In genomic region chr4:895596-895995, GRCh38 we compare ENCODE assay signal across 27 cellular contexts. TPM values are rescaled to one million over a fixed set of nuclear protein-coding genes. Genes with fewer than 3 reads are reported as not detected.
DNase-seq lines count a peak whose midpoint lies in the region; ATAC-seq, FAIRE-seq and TF ChIP-seq lines count a peak whose summit lies in the region.
"Had no signal": no experiment of that assay in that cellular context is flagged by ENCODE, and none has a peak within 500 bp of the region (broad histone marks: within the 10 kb centered on the region; RNA-seq: fewer than 3 reads in every experiment).

No MANE protein-coding gene starts in this region.

- peaks cover 5 to 35% of the 10 kb centered on the region in 2 experiments; a peak in 3 of 4 replicates for H3K36me3 ChIP-seq in GM12878 (ENCODE audit: control insufficient read depth in 2 of 2, insufficient read depth in 2 of 2, low read length in 1 of 2)

- H3K36me3 Mint-ChIP-seq in central memory CD8-positive, alpha-beta T cell (ENCODE audit: insufficient read depth), result peaks cover 29% of the 10 kb centered on the region
- H3K36me3 Mint-ChIP-seq in activated T-helper 2 cell treated with anti-CD3 and anti-CD28 coated beads, Interferon-gamma antibody, Interleukin-2, Interleukin-4, amounts not matched to agents 10 μg/mL and 5 μg/mL and 100 μg/mL, durations not matched to agents 14 hours and 24 hours and 36 hours (ENCODE audit: low read depth), result peaks cover 36% of the 10 kb centered on the region

- no peak for TF ChIP-seq CTCF in GM12878 (IDR thresholded peaks at IDR 0.05 in 2 of 3, conservative IDR thresholded peaks at IDR 0.05 in 1 of 3; ENCODE audit: control insufficient read depth in 2 of 3, extremely low read depth in 1 of 3, insufficient read depth in 1 of 3, low read depth in 3 of 3, low read length in 3 of 3)

- SMC1A ChIA-PET in GM12878 (lab: Charles Lee; ENCODE audit: uncharacterized antibody, unreplicated experiment), result no interaction called here

- no peak for TF ChIP-seq RAD21 in GM12878 (IDR thresholded peaks at IDR 0.05; ENCODE audit: insufficient read depth, low read depth, low read length)

- no peaks in the 10 kb centered on the region for H3K79me2 ChIP-seq in GM12878 (ENCODE audit: control insufficient read depth, insufficient read depth, low read length)

- no peaks in the 10 kb centered on the region for H3K27me3 Mint-ChIP-seq in central memory CD8-positive, alpha-beta T cell
- no peaks in the 10 kb centered on the region for H3K27me3 Mint-ChIP-seq in activated T-helper 2 cell treated with anti-CD3 and anti-CD28 coated beads, Interferon-gamma antibody, Interleukin-2, Interleukin-4, amounts not matched to agents 10 μg/mL and 5 μg/mL and 100 μg/mL, durations not matched to agents 14 hours and 24 hours and 36 hours (ENCODE audit: low read depth)
- H3K27me3 Mint-ChIP-seq: CD4-positive, alpha-beta memory T cell; CD4-positive, CD25-positive, alpha-beta regulatory T cell; CD8-positive, alpha-beta memory T cell had no signal

- peak; percentile 49 for TF ChIP-seq POLR2A in GM12878 (IDR thresholded peaks at IDR 0.05; ENCODE audit: low read depth, low read length)

- H3K4me2 ChIP-seq in GM12878 (ENCODE audit: control insufficient read depth, insufficient read depth), result no peak overlapping the region
- H3K4me2 ChIP-seq: BLaER1 had no signal

- no peaks in the 10 kb centered on the region for H3K9me3 Mint-ChIP-seq in central memory CD8-positive, alpha-beta T cell
- H3K9me3 Mint-ChIP-seq in activated T-helper 2 cell treated with anti-CD3 and anti-CD28 coated beads, Interferon-gamma antibody, Interleukin-2, Interleukin-4, amounts not matched to agents 10 μg/mL and 5 μg/mL and 100 μg/mL, durations not matched to agents 14 hours and 24 hours and 36 hours, result no peaks in the 10 kb centered on the region
- H3K9me3 Mint-ChIP-seq: CD14-positive monocyte; CD4-positive, CD25-positive, alpha-beta regulatory T cell; CD8-positive, alpha-beta memory T cell had no signal

- H3K9ac ChIP-seq in GM12878 (ENCODE audit: control insufficient read depth, insufficient read depth, low read length), result no peak overlapping the region
- H3K9ac ChIP-seq: BLaER1 had no signal

- no peak for FAIRE-seq in GM12878 (lab: Jason Lieb, UNC)
- FAIRE-seq: A204.1, GM12891, GM19239 had no signal

- H3K27me3 ChIP-seq in right cardiac atrium (ENCODE audit: control insufficient read depth, insufficient read depth), result no peaks in the 10 kb centered on the region
- H3K27me3 ChIP-seq in GM12878 (replicated peaks in 1 of 2; ENCODE audit: control insufficient read depth in 2 of 2, insufficient read depth in 2 of 2, low read length in 1 of 2), result no peaks in the 10 kb centered on the region
- H3K27me3 ChIP-seq: BE2C, BLaER1 had no signal

- intact Hi-C loops in right cardiac atrium (cut with DNase I) (no loop called here), cardiac septum (cut with DNase I) (no loop called here), GM12878 (cut with micrococcal nuclease; ENCODE audit: unreplicated experiment) (loop anchor here (10.0 kb wide), 1 partner anchor 89 kb away; the partner anchor contains the start of gene IDUA)
- intact Hi-C loops in activated T-helper 2 cell treated with anti-CD3 and anti-CD28 coated beads, Interferon-gamma antibody, Interleukin-2, Interleukin-4, amounts not matched to agents 10 μg/mL and 5 μg/mL and 100 μg/mL, durations not matched to agents 14 hours and 24 hours and 36 hours (cut with micrococcal nuclease), result no loop called here

- WGBS in right cardiac atrium, result 96% methylated on average over 16 of the region's 16 CpGs
- 95% methylated on average over 16 of the region's 16 CpGs for WGBS in GM12878 (ENCODE audit: insufficient coverage, insufficient replicate concordance, low lambda C conversion rate, missing lambda C conversion rate)

- no TSS peak for BruUV-seq in GM12878 (replicated peaks; lab: Mats Ljungman, UMichigan)

- H3K4me1 ChIP-seq in right cardiac atrium (ENCODE audit: control insufficient read depth, insufficient read depth, low read length) (no peaks in the 10 kb centered on the region), GM12878 (ENCODE audit: control insufficient read depth, insufficient read depth, low read length) (no peaks in the 10 kb centered on the region)
- H3K4me1 ChIP-seq: BE2C, BLaER1 had no signal

- H3K4me1 Mint-ChIP-seq in central memory CD8-positive, alpha-beta T cell, result peaks cover 15% of the 10 kb centered on the region
- no peaks in the 10 kb centered on the region for H3K4me1 Mint-ChIP-seq in activated T-helper 2 cell treated with anti-CD3 and anti-CD28 coated beads, Interferon-gamma antibody, Interleukin-2, Interleukin-4, amounts not matched to agents 10 μg/mL and 5 μg/mL and 100 μg/mL, durations not matched to agents 14 hours and 24 hours and 36 hours (ENCODE audit: low read depth)
- H3K4me1 Mint-ChIP-seq: CD14-positive monocyte had no signal

- H3K9me3 ChIP-seq in right cardiac atrium (ENCODE audit: control insufficient read depth, low read length) (no peaks in the 10 kb centered on the region), GM12878 (replicated peaks; ENCODE audit: control insufficient read depth, insufficient read depth, low read length) (no peaks in the 10 kb centered on the region)
- H3K9me3 ChIP-seq: BE2C, BLaER1 had no signal

- CTCF ChIA-PET in GM12878 (lab: Yijun Ruan, JAX), result interaction anchor here (2.0 kb wide), 1 partner anchor 35 kb away, joined by 6 read pairs; no protein-coding TSS in a partner anchor

- RAD21 ChIA-PET in GM12878 (lab: Charles Lee; ENCODE audit: unreplicated experiment), result no interaction called here

- no peak for ATAC-seq in right cardiac atrium
- no peak for ATAC-seq in GM12878
- no peak for ATAC-seq in central memory CD8-positive, alpha-beta T cell (replicated peaks; ENCODE audit: extremely low read depth, poor library complexity, severe bottlenecking)

- TF ChIP-seq EP300 in GM12878 (IDR thresholded peaks at IDR 0.05; ENCODE audit: borderline replicate concordance in 1 of 2, control insufficient read depth in 1 of 2, low read depth in 2 of 2, low read length in 2 of 2), result no peak

- no peak overlapping the region for H3K4me3 Mint-ChIP-seq in central memory CD8-positive, alpha-beta T cell
- H3K4me3 Mint-ChIP-seq in activated T-helper 2 cell treated with anti-CD3 and anti-CD28 coated beads, Interferon-gamma antibody, Interleukin-2, Interleukin-4, amounts not matched to agents 10 μg/mL and 5 μg/mL and 100 μg/mL, durations not matched to agents 14 hours and 24 hours and 36 hours (ENCODE audit: low read depth), result no peak overlapping the region
- H3K4me3 Mint-ChIP-seq: CD14-positive monocyte; CD4-positive, alpha-beta memory T cell; CD4-positive, CD25-positive, alpha-beta regulatory T cell; CD8-positive, alpha-beta memory T cell had no signal

- POLR2A ChIA-PET in GM12878 (lab: Charles Lee), result no interaction called here

- DNase-seq in right cardiac atrium (peak in 2 of 3 donors; percentile 18 to 30), cardiac septum (ENCODE audit: low spot score) (no peak), GM12878 (ENCODE audit: low read depth, low spot score) (no peak), T-helper 9 cell (no peak)
- no peak for DNase-seq in central memory CD8-positive, alpha-beta T cell (ENCODE audit: low spot score in 2 of 2)
- DNase-seq in stimulated activated CD4-positive, alpha-beta T cell treated with anti-CD3 and anti-CD28 coated beads, Interleukin-12 subunit alpha, Interleukin-12 subunit beta, amount 100 ng/mL, for 4 hours, result no peak
- DNase-seq in activated T-helper 2 cell treated with anti-CD3 and anti-CD28 coated beads, Interferon-gamma antibody, Interleukin-2, Interleukin-4, amounts not matched to agents 10 μg/mL and 5 μg/mL and 100 μg/mL, durations not matched to agents 14 hours and 24 hours and 36 hours (ENCODE audit: low spot score), result no peak
- DNase-seq: 8988T; ACHN; BE2C; C1 segment of cervical spinal cord; CD4-positive, CD25-positive, alpha-beta regulatory T cell; CD8-positive, alpha-beta memory T cell; COR-L47; DMS 273 treated with DMSO at 0.1 percent for 48 hours; DMS153; DMS53; DMS79; DND-41; EL; GDM1 had no signal

- no peaks in the 10 kb centered on the region for H4K20me1 ChIP-seq in GM12878 (ENCODE audit: control insufficient read depth, insufficient read depth)

- H2AFZ ChIP-seq in GM12878 (ENCODE audit: control insufficient read depth, low read depth, low read length), result no peak overlapping the region

- H3K4me3 ChIP-seq in right cardiac atrium (ENCODE audit: low read length) (no peak overlapping the region), GM12878 (no peak overlapping the region)
- H3K4me3 ChIP-seq: BLaER1 had no signal

- in situ Hi-C loops in GM12878 (cut with MboI), result no loop called here

- no peak overlapping the region for H3K27ac ChIP-seq in right cardiac atrium (ENCODE audit: low read length)
- no peak overlapping the region for H3K27ac ChIP-seq in GM12878 (ENCODE audit: control insufficient read depth, insufficient read depth)
- H3K27ac ChIP-seq: BLaER1 had no signal

- H3K27ac Mint-ChIP-seq in central memory CD8-positive, alpha-beta T cell (ENCODE audit: low read depth), result peak overlapping the region; percentile 25
- H3K27ac Mint-ChIP-seq in activated T-helper 2 cell treated with anti-CD3 and anti-CD28 coated beads, Interferon-gamma antibody, Interleukin-2, Interleukin-4, amounts not matched to agents 10 μg/mL and 5 μg/mL and 100 μg/mL, durations not matched to agents 14 hours and 24 hours and 36 hours, result no peak overlapping the region

RNA-seq across cellular contexts. Expression of gene GAK, which starts 36.5 kb away (rescaled TPM):
- total RNA-seq in right cardiac atrium (10 to 100 TPM; 35.5 to 40.2 (median 37.6) TPM), cardiac septum (36.1 TPM), GM12878 (2014; rRNA removed) (84.3 and 96.9 TPM in 2 replicates), GM12878 (2014; rRNA removed; fragmentation: Illumina TruSeq; extraction: Trizol) (18.4 and 22.5 TPM in 2 replicates), GM12878 (2021) (114 and 127 TPM in 2 replicates)
- polyA plus RNA-seq in right cardiac atrium (45.6 TPM), GM12878 (2011; rRNA removed) (20.8 and 36.6 TPM in 2 replicates), GM12878 (2014; fragmentation: Illumina TruSeq; extraction: Trizol) (9.3 and 20.2 TPM in 2 replicates), GM12878 (2014; fragmentation: Nextera tagmentation; extraction: Ambion mirVana) (1 to 10 TPM in 1 of 2 experiments, under 1 TPM in 1; 0.82 to 5.7 TPM), GM12878 (2014; rRNA removed) (87.6 and 109 TPM in 2 replicates), GM12878 (2016; fragmentation: Nextera tagmentation; extraction: Ambion mirVana) (10 to 100 TPM; 71.0 to 73.6 TPM)
- 353 and 398 TPM in 2 replicates for total RNA-seq in GM12878 (2013; cell fraction: nucleolus; rRNA removed)
- polyA plus RNA-seq in GM12878 (2011; ENCODE audit: low read depth), result 15.7 TPM
- 34.7 and 47.1 TPM in 2 replicates for polyA plus RNA-seq in GM12878 (2011; cell fraction: cytosol; rRNA removed)
- polyA plus RNA-seq in GM12878 (2011; cell fraction: nucleus; rRNA removed), result 193 and 259 TPM in 2 replicates
- 54.3 and 64.5 TPM in 2 replicates for polyA plus RNA-seq in GM12878 (2012)
- 83.6 and 214 TPM in 2 replicates for polyA minus RNA-seq in GM12878 (2011; rRNA and poly(A)+ RNA removed)
- polyA minus RNA-seq in GM12878 (2011; cell fraction: cytosol; rRNA and poly(A)+ RNA removed), result 29.3 and 36.4 TPM in 2 replicates
- 79.4 and 142 TPM in 2 replicates for polyA minus RNA-seq in GM12878 (2011; cell fraction: nucleus; rRNA and poly(A)+ RNA removed)
- 123 and 125 TPM in 2 replicates for total RNA-seq in activated T-helper 2 cell treated with anti-CD3 and anti-CD28 coated beads, Interferon-gamma antibody, Interleukin-2, Interleukin-4, amounts not matched to agents 10 μg/mL and 5 μg/mL and 100 μg/mL, durations not matched to agents 14 hours and 24 hours and 36 hours

RNA-seq across cellular contexts. Expression of gene TMEM175, which starts 36.7 kb away (rescaled TPM):
- total RNA-seq in right cardiac atrium (10 to 100 TPM; 20.9 to 26.0 (median 23.0) TPM), cardiac septum (22.7 TPM), GM12878 (2014; rRNA removed) (26.1 and 31.8 TPM in 2 replicates), GM12878 (2014; rRNA removed; fragmentation: Illumina TruSeq; extraction: Trizol) (11.1 and 12.4 TPM in 2 replicates), GM12878 (2021) (21.8 and 26.0 TPM in 2 replicates)
- polyA plus RNA-seq in right cardiac atrium (31.1 TPM), GM12878 (2011; rRNA removed) (9.5 and 19.2 TPM in 2 replicates), GM12878 (2014; fragmentation: Illumina TruSeq; extraction: Trizol) (3.8 and 10.0 TPM in 2 replicates), GM12878 (2014; fragmentation: Nextera tagmentation; extraction: Ambion mirVana) (under 1 TPM; 0.11 to 0.22 TPM), GM12878 (2014; rRNA removed) (39.5 and 53.5 TPM in 2 replicates), GM12878 (2016; fragmentation: Nextera tagmentation; extraction: Ambion mirVana) (10 to 100 TPM; 25.4 to 31.5 TPM)
- total RNA-seq in GM12878 (2013; cell fraction: nucleolus; rRNA removed), result 41.5 and 43.7 TPM in 2 replicates
- polyA plus RNA-seq in GM12878 (2011; ENCODE audit: low read depth), result 29.5 TPM
- polyA plus RNA-seq in GM12878 (2011; cell fraction: cytosol; rRNA removed), result 36.8 and 40.3 TPM in 2 replicates
- 218 and 219 TPM in 2 replicates for polyA plus RNA-seq in GM12878 (2011; cell fraction: nucleus; rRNA removed)
- polyA plus RNA-seq in GM12878 (2012), result 23.1 and 26.7 TPM in 2 replicates
- 12.2 and 16.1 TPM in 2 replicates for polyA minus RNA-seq in GM12878 (2011; rRNA and poly(A)+ RNA removed)
- 6.5 and 9.0 TPM in 2 replicates for polyA minus RNA-seq in GM12878 (2011; cell fraction: cytosol; rRNA and poly(A)+ RNA removed)
- polyA minus RNA-seq in GM12878 (2011; cell fraction: nucleus; rRNA and poly(A)+ RNA removed), result 21.6 and 32.9 TPM in 2 replicates
- total RNA-seq in activated T-helper 2 cell treated with anti-CD3 and anti-CD28 coated beads, Interferon-gamma antibody, Interleukin-2, Interleukin-4, amounts not matched to agents 10 μg/mL and 5 μg/mL and 100 μg/mL, durations not matched to agents 14 hours and 24 hours and 36 hours, result 11.8 and 12.9 TPM in 2 replicates

Comparison
In these comparisons a context has a peak if more than half of its experiments do, and no peak if none do; other contexts are left out.
1. DNase-seq: peak in right cardiac atrium (2 of 3); none in cardiac septum (single experiment), GM12878 (single experiment), central memory CD8-positive, alpha-beta T cell (0 of 2), stimulated activated CD4-positive, alpha-beta T cell treated with anti-CD3 and anti-CD28 coated beads, Interleukin-12 subunit alpha, Interleukin-12 subunit beta, amount 100 ng/mL, for 4 hours (single experiment), T-helper 9 cell (single experiment) and activated T-helper 2 cell treated with anti-CD3 and anti-CD28 coated beads, Interferon-gamma antibody, Interleukin-2, Interleukin-4, amounts not matched to agents 10 μg/mL and 5 μg/mL and 100 μg/mL, durations not matched to agents 14 hours and 24 hours and 36 hours (single experiment).